Comparison of ENCODE assay signal across 9 cellular contexts in genomic region chr3:47577583-47578118, GRCh38. TPM values are rescaled to one million over a fixed set of nuclear protein-coding genes. Genes with fewer than 3 reads are reported as not detected.
A peak's percentile ranks its signal among the peaks of the same experiment; 100 is the strongest.
DNase-seq lines count a peak whose midpoint lies in the region; ATAC-seq lines count a peak whose summit lies in the region.
"Had no signal": no experiment of that assay in that cellular context is flagged by ENCODE, and none has a peak within 500 bp of the region (broad histone marks: within the 10 kb centered on the region; RNA-seq: fewer than 3 reads in every experiment).

No MANE protein-coding gene starts in this region.

- no peaks in the 10 kb centered on the region for H3K9me3 Mint-ChIP-seq in central memory CD8-positive, alpha-beta T cell
- no peaks in the 10 kb centered on the region for H3K9me3 Mint-ChIP-seq in memory B cell

- peaks cover 27% of the 10 kb centered on the region for H3K27me3 Mint-ChIP-seq in central memory CD8-positive, alpha-beta T cell
- H3K27me3 Mint-ChIP-seq in memory B cell, result peaks cover 16% of the 10 kb centered on the region

- H3K4me1 Mint-ChIP-seq in central memory CD8-positive, alpha-beta T cell, result peaks cover 6% of the 10 kb centered on the region
- peaks cover 2% of the 10 kb centered on the region for H3K4me1 Mint-ChIP-seq in memory B cell

- WGBS in urinary bladder, result 4% methylated on average over 49 of the region's 49 CpGs

- H3K36me3 ChIP-seq in urinary bladder (ENCODE audit: insufficient read depth), result no peaks in the 10 kb centered on the region

- ATAC-seq in HG02798 (IDR thresholded peaks at IDR 0.05; ENCODE audit: poor library complexity, unreplicated experiment) (peak; percentile 24), memory B cell (ENCODE audit: low read depth) (no peak), HG03280 (IDR thresholded peaks at IDR 0.05; ENCODE audit: unreplicated experiment) (no peak), GM21825 (IDR thresholded peaks at IDR 0.05; ENCODE audit: unreplicated experiment) (no peak)
- peak; percentile 13 for ATAC-seq in central memory CD8-positive, alpha-beta T cell (replicated peaks; ENCODE audit: extremely low read depth, poor library complexity, severe bottlenecking)

- H3K4me1 ChIP-seq in urinary bladder (ENCODE audit: insufficient read depth), result no peaks in the 10 kb centered on the region

- peak overlapping the region; percentile 52 for H3K4me3 Mint-ChIP-seq in central memory CD8-positive, alpha-beta T cell
- H3K4me3 Mint-ChIP-seq in memory B cell, result peak overlapping the region; percentile 72

- H3K36me3 Mint-ChIP-seq in central memory CD8-positive, alpha-beta T cell (ENCODE audit: insufficient read depth), result peaks cover 5% of the 10 kb centered on the region
- no peaks in the 10 kb centered on the region for H3K36me3 Mint-ChIP-seq in memory B cell

- H3K27ac Mint-ChIP-seq in central memory CD8-positive, alpha-beta T cell (ENCODE audit: low read depth), result no peak overlapping the region
- no peak overlapping the region for H3K27ac Mint-ChIP-seq in memory B cell

- DNase-seq in 8988T (peak; percentile 35), memory B cell (ENCODE audit: low spot score in 2 of 2) (no peak), NCI-H1092 treated with DMSO at 0.1 percent for 48 hours (lab: John Stamatoyannopoulos, UW) (no peak)
- DNase-seq in central memory CD8-positive, alpha-beta T cell (ENCODE audit: low spot score in 2 of 2), result no peak

- peak overlapping the region; percentile 86 for H3K4me3 ChIP-seq in urinary bladder (ENCODE audit: low read depth, low read length)

- no peak overlapping the region for H3K27ac ChIP-seq in urinary bladder (ENCODE audit: low read depth)
- H3K27ac ChIP-seq: epithelial cell of prostate had no signal

RNA-seq across cellular contexts. Expression of gene CSPG5, which starts 1.0 kb away (rescaled TPM):
- total RNA-seq in urinary bladder, result 2.9 TPM
- polyA plus RNA-seq in urinary bladder, result 0.35 TPM

Comparison
In these comparisons a context has a peak if more than half of its experiments do, and no peak if none do; other contexts are left out.
1. ATAC-seq: peak in HG02798 (single experiment) and central memory CD8-positive, alpha-beta T cell (single experiment); none in memory B cell (single experiment), HG03280 (single experiment) and GM21825 (single experiment).